8 cellular contexts compared by ENCODE assay signal in genomic region chr15:90101969-90102890, GRCh38. TPM values are rescaled to one million over a fixed set of nuclear protein-coding genes. Genes with fewer than 3 reads are reported as not detected.
DNase-seq lines count a peak whose midpoint lies in the region; ATAC-seq and TF ChIP-seq lines count a peak whose summit lies in the region.

TSS of gene IDH2 (minus strand) at chr15:90102468. CDS start at chr15:90102390, 78 bp downstream.

- peaks cover 38% of the 10 kb centered on the region for H3K27me3 ChIP-seq in GM23338 (ENCODE audit: insufficient read depth)
- H3K27me3 ChIP-seq in tibial artery, result no peaks in the 10 kb centered on the region

- peaks cover 13% of the 10 kb centered on the region for H4K20me1 ChIP-seq in GM23338 (replicated peaks; ENCODE audit: insufficient read depth)

- no peaks in the 10 kb centered on the region for H3K36me3 ChIP-seq in GM23338 (ENCODE audit: insufficient read depth)
- no peaks in the 10 kb centered on the region for H3K36me3 ChIP-seq in tibial artery

- no peaks in the 10 kb centered on the region for H3K9me3 ChIP-seq in tibial artery

- no peak within 1 kb of the TSS for H3K27ac Mint-ChIP-seq in GM23338
- peak within 1 kb of the TSS; percentile 96 for H3K27ac Mint-ChIP-seq in activated naive CD8-positive, alpha-beta T cell treated with anti-CD3 and anti-CD28 coated beads, Interleukin-2, amount 10 ng/mL, durations not matched to agents 7 days and 5 days
- peak within 1 kb of the TSS; percentile 90 for H3K27ac Mint-ChIP-seq in glutamatergic neuron (ENCODE audit: unreplicated experiment)

- H3K9me2 ChIP-seq in GM23338 (ENCODE audit: insufficient read depth), result no peaks in the 10 kb centered on the region

- ATAC-seq in GM23338 (peak; percentile 86), omental fat pad (ENCODE audit: low FRiP score) (peak; percentile 95)
- peak; percentile 76 for ATAC-seq in activated naive CD8-positive, alpha-beta T cell treated with anti-CD3 and anti-CD28 coated beads, Interleukin-2, amount 10 ng/mL, durations not matched to agents 7 days and 5 days (ENCODE audit: low read depth)

- intact Hi-C loops in tibial artery (cut with DNase I; ENCODE audit: low total_unique reads), result no loop called here

- no peak within 1 kb of the TSS for H3K27ac ChIP-seq in GM23338 (ENCODE audit: low read depth)
- peak within 1 kb of the TSS; percentile 98 for H3K27ac ChIP-seq in tibial artery

- H3K4me1 ChIP-seq in GM23338 (ENCODE audit: insufficient read depth) (peaks cover 11% of the 10 kb centered on the region), tibial artery (peaks cover 0 to 66% (median 51%) of the 10 kb centered on the region in 4 donors)

- H3K4me3 ChIP-seq in GM23338 (peak within 1 kb of the TSS; percentile 83), LNCaP clone FGC (ENCODE audit: low read depth, low read length) (peak within 1 kb of the TSS; percentile 73), tibial artery (peak within 1 kb of the TSS; percentile 86 to 90)

- H3K27me3 Mint-ChIP-seq in GM23338 (ENCODE audit: insufficient read depth, low read depth, poor library complexity) (peaks cover 28% of the 10 kb centered on the region), glutamatergic neuron (ENCODE audit: unreplicated experiment) (peaks cover 15% of the 10 kb centered on the region)
- peaks cover 5% of the 10 kb centered on the region for H3K27me3 Mint-ChIP-seq in activated naive CD8-positive, alpha-beta T cell treated with anti-CD3 and anti-CD28 coated beads, Interleukin-2, amount 10 ng/mL, durations not matched to agents 7 days and 5 days

- H3K36me3 Mint-ChIP-seq in GM23338 (ENCODE audit: low read depth) (no peaks in the 10 kb centered on the region), glutamatergic neuron (ENCODE audit: unreplicated experiment) (no peaks in the 10 kb centered on the region)
- H3K36me3 Mint-ChIP-seq in activated naive CD8-positive, alpha-beta T cell treated with anti-CD3 and anti-CD28 coated beads, Interleukin-2, amount 10 ng/mL, durations not matched to agents 7 days and 5 days, result peaks cover 9% of the 10 kb centered on the region

- peaks cover 17% of the 10 kb centered on the region for H3F3A ChIP-seq in GM23338 (replicated peaks; ENCODE audit: low read depth)

- peak within 1 kb of the TSS; percentile 96 for H2AFZ ChIP-seq in GM23338

- H3K79me2 ChIP-seq in GM23338 (replicated peaks; ENCODE audit: insufficient read depth), result peaks cover 5% of the 10 kb centered on the region; the same call in 1 of the 2 replicates

- POLR2A ChIA-PET in activated naive CD8-positive, alpha-beta T cell treated with anti-CD3 and anti-CD28 coated beads, Interleukin-2, amount 10 ng/mL, durations not matched to agents 7 days and 5 days (lab: Charles Lee), result interaction anchor here (0.6 to 3.0 kb wide), 9 partner anchors 22 to 459 kb away, joined by 3 to 12 read pairs (median 5); partner anchors contain the start of genes AP3S2, CIB1, GDPGP1 and SEMA4B

- H3K4me2 ChIP-seq in GM23338, result peak within 1 kb of the TSS; percentile 94

- H3K4me1 Mint-ChIP-seq in GM23338 (peaks cover 36% of the 10 kb centered on the region), glutamatergic neuron (ENCODE audit: low read depth, unreplicated experiment) (peaks cover 28% of the 10 kb centered on the region)
- peaks cover 43% of the 10 kb centered on the region for H3K4me1 Mint-ChIP-seq in activated naive CD8-positive, alpha-beta T cell treated with anti-CD3 and anti-CD28 coated beads, Interleukin-2, amount 10 ng/mL, durations not matched to agents 7 days and 5 days

- DNase-seq in GF-D8 (lab: John Stamatoyannopoulos, UW) (peak; percentile 23), GM23338 (ENCODE audit: low spot score) (peak; percentile 93), LNCaP clone FGC (ENCODE audit: low read depth) (no peak), SKM-1 treated with dmso at 0.1 percent for 144 hours (lab: John Stamatoyannopoulos, UW; ENCODE audit: unreplicated experiment) (peak; percentile 69), glutamatergic neuron (peak; percentile 89), omental fat pad (ENCODE audit: low spot score) (no peak), tibial artery (peak; percentile 63 to 90)
- peak; percentile 90 for DNase-seq in activated naive CD8-positive, alpha-beta T cell treated with anti-CD3 and anti-CD28 coated beads, Interleukin-2, amount 10 ng/mL, durations not matched to agents 7 days and 5 days

- H3K9me3 Mint-ChIP-seq in GM23338, result no peaks in the 10 kb centered on the region; the same call in 2 of the 3 replicates
- H3K9me3 Mint-ChIP-seq in activated naive CD8-positive, alpha-beta T cell treated with anti-CD3 and anti-CD28 coated beads, Interleukin-2, amount 10 ng/mL, durations not matched to agents 7 days and 5 days, result no peaks in the 10 kb centered on the region
- H3K9me3 Mint-ChIP-seq in glutamatergic neuron (ENCODE audit: unreplicated experiment), result peaks cover 11% of the 10 kb centered on the region

- H3K4me3 Mint-ChIP-seq in GM23338 (peak within 1 kb of the TSS; percentile 78), glutamatergic neuron (ENCODE audit: unreplicated experiment) (peak within 1 kb of the TSS; percentile 92)
- H3K4me3 Mint-ChIP-seq in activated naive CD8-positive, alpha-beta T cell treated with anti-CD3 and anti-CD28 coated beads, Interleukin-2, amount 10 ng/mL, durations not matched to agents 7 days and 5 days, result peak within 1 kb of the TSS; percentile 87

- no peak for TF ChIP-seq CTCF in GM23338 (conservative IDR thresholded peaks at IDR 0.05; ENCODE audit: low read depth in 2 of 2)
- no peak for TF ChIP-seq CTCF in LNCaP clone FGC (IDR thresholded peaks at IDR 0.05; ENCODE audit: control insufficient read depth, extremely low read depth, insufficient read depth)
- no peak for TF ChIP-seq CTCF in glutamatergic neuron (IDR thresholded peaks at IDR 0.05; ENCODE audit: partially characterized antibody, unreplicated experiment)
- no peak for TF ChIP-seq CTCF in omental fat pad (IDR thresholded peaks at IDR 0.05)
- peak in 1 of 2 experiments; percentile 15 for TF ChIP-seq CTCF in tibial artery (IDR thresholded peaks at IDR 0.05)

TF ChIP-seq in GM23338, 12 proteins besides CTCF, POLR2A, EP300 and RAD21:
- TF ChIP-seq POLR2AphosphoS5 (IDR thresholded peaks at IDR 0.05; ENCODE audit: low read depth), result peak; percentile 87
- no peak for TF ChIP-seq EZH2phosphoT487 (IDR thresholded peaks at IDR 0.05; ENCODE audit: unreplicated experiment)

RNA-seq across cellular contexts. Expression of gene IDH2, which starts in this region (rescaled TPM):
- total RNA-seq in GM23338 (2014; rRNA removed; shearing (Covaris generic)), result 63.6 and 64.0 TPM in 2 replicates
- 54.9 and 58.1 TPM in 2 replicates for polyA plus RNA-seq in GM23338 (2016; fragmentation: Nextera tagmentation; extraction: Ambion mirVana)
- 100 to 1,000 TPM; 233 to 260 TPM for total RNA-seq in activated naive CD8-positive, alpha-beta T cell treated with anti-CD3 and anti-CD28 coated beads, Interleukin-2, amount 10 ng/mL, durations not matched to agents 7 days and 5 days
- total RNA-seq in glutamatergic neuron (ENCODE audit: unreplicated experiment) (149 TPM), omental fat pad (10 to 100 TPM; 24.9 to 43.7 (median 35.2) TPM)

Comparison
In these comparisons a context has a peak if more than half of its experiments do, and no peak if none do; other contexts are left out.
1. DNase-seq: peak in GF-D8 (single experiment), GM23338 (single experiment), SKM-1 treated with dmso at 0.1 percent for 144 hours (single experiment), activated naive CD8-positive, alpha-beta T cell treated with anti-CD3 and anti-CD28 coated beads, Interleukin-2, amount 10 ng/mL, durations not matched to agents 7 days and 5 days (single experiment), glutamatergic neuron (single experiment) and tibial artery (2 of 2); none in LNCaP clone FGC (single experiment) and omental fat pad (single experiment).
2. Peak in every context shown above with its lines, with median percentiles within 50 percentile points of each other: ATAC-seq, H3K4me3 ChIP-seq and H3K4me3 Mint-ChIP-seq.